Comparison of ENCODE assay signal across 1 cellular context in genomic region chr10:132298038-132298935, GRCh38.
TF ChIP-seq lines count a peak whose summit lies in the region.

No MANE protein-coding gene starts in this region.

TF ChIP-seq in H1, 55 proteins besides CTCF, POLR2A, EP300 and RAD21:
- no peak for TF ChIP-seq KDM5A (IDR thresholded peaks at IDR 0.05; ENCODE audit: low read length)
- no peak for TF ChIP-seq BRCA1 (IDR thresholded peaks at IDR 0.05; ENCODE audit: low read depth, low read length)
- no peak for TF ChIP-seq KDM4A (IDR thresholded peaks at IDR 0.05; ENCODE audit: low read depth, low read length, severe bottlenecking)
- TF ChIP-seq ZNF274 (IDR thresholded peaks at IDR 0.05; ENCODE audit: borderline replicate concordance, extremely low read depth, low read length), result no peak
- no peak for TF ChIP-seq FOSL1 (IDR thresholded peaks at IDR 0.05; ENCODE audit: insufficient read depth, low read depth, low read length)
- no peak for TF ChIP-seq TAF7 (optimal IDR thresholded peaks at IDR 0.05; ENCODE audit: borderline replicate concordance, low read depth, low read length)
- no peak for TF ChIP-seq CREB1 (IDR thresholded peaks at IDR 0.05)
- TF ChIP-seq CTBP2 (IDR thresholded peaks at IDR 0.05; ENCODE audit: borderline replicate concordance, insufficient read depth, insufficient read length, low read length), result no peak
- no peak for TF ChIP-seq EZH2 (IDR thresholded peaks at IDR 0.05; ENCODE audit: low read depth, low read length, severe bottlenecking)
- TF ChIP-seq BCL11A (IDR thresholded peaks at IDR 0.05; ENCODE audit: low read depth in 2 of 2, low read length in 2 of 2), result no peak
- no peak for TF ChIP-seq SAP30 (IDR thresholded peaks at IDR 0.05; ENCODE audit: insufficient read depth, insufficient replicate concordance, low read length)
- no peak for TF ChIP-seq USF2 (IDR thresholded peaks at IDR 0.05; ENCODE audit: low read length)
- TF ChIP-seq MAFK (IDR thresholded peaks at IDR 0.05; ENCODE audit: low read depth, low read length), result no peak
- no peak for TF ChIP-seq SP1 (IDR thresholded peaks at IDR 0.05; ENCODE audit: low read depth, low read length)
- TF ChIP-seq CBX5 (IDR thresholded peaks at IDR 0.05; ENCODE audit: low read depth, low read length), result no peak
